In genomic region chr1:29121951-29122661, GRCh38 we compare ENCODE assay signal across 1 cellular context.
TF ChIP-seq lines count a peak whose summit lies in the region.

No MANE protein-coding gene starts in this region.

TF ChIP-seq in IMR-90, 13 proteins besides CTCF, POLR2A, EP300 and RAD21 (continued from another document):
- no peak for TF ChIP-seq USF2 (IDR thresholded peaks at IDR 0.05; ENCODE audit: low read depth, low read length)
- no peak for TF ChIP-seq FOS (IDR thresholded peaks at IDR 0.05; ENCODE audit: low read depth, low read length)
- no peak for TF ChIP-seq NFE2L2 (IDR thresholded peaks at IDR 0.05; ENCODE audit: low read depth, low read length)
- no peak for TF ChIP-seq SMC3 (IDR thresholded peaks at IDR 0.05; ENCODE audit: low read depth, low read length)
- TF ChIP-seq MAFK (IDR thresholded peaks at IDR 0.05; ENCODE audit: low read depth, low read length), result no peak
